20 cellular contexts compared by ENCODE assay signal in the genomic region with DNA sequence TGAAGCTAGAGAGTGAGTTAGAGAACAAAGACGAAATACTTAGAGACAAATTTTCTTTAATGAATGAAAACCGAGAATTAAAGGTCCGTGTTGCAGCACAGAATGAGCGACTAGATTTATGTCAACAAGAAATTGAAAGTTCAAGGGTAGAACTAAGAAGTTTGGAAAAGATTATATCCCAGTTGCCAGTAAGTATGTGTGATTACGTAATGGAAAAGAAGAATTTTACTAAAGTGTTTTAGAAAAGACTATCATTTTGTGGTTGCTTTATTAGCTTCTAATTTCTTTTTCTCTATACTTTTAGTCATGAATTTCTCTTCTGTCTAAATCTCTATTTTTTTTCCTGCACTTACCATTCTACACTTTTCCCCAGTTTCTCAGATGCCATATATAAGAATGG.
"Had no signal": no experiment of that assay in that cellular context is flagged by ENCODE, and none has a peak within 500 bp of the region (broad histone marks: within the 10 kb centered on the region; RNA-seq: fewer than 3 reads in every experiment).

No MANE protein-coding gene starts in this region.

- DNase-seq: effector memory CD8-positive, alpha-beta T cell; esophagus squamous epithelium; heart right ventricle; hypothalamus; islet precursor cell; lower lobe of right lung; natural killer cell; ovary; sigmoid colon; stimulated activated CD4-positive, alpha-beta T cell treated with anti-CD3 and anti-CD28 coated beads, Interleukin-12 subunit alpha, Interleukin-12 subunit beta, amount 100 ng/mL, for 4 hours; stimulated activated CD4-positive, alpha-beta T cell treated with anti-CD3 and anti-CD28 coated beads, Interleukin-2, amount 100 ng/mL, for 48 hours; stimulated activated naive CD4-positive, alpha-beta T cell treated with Interleukin-2 at 50 U/mL for 16 hours; trophoblast cell had no signal

- FAIRE-seq: frontal cortex had no signal

- H3K4me1 ChIP-seq: esophagus squamous epithelium, heart right ventricle, lower lobe of right lung, right atrium auricular region, sigmoid colon had no signal

- H3K4me3 ChIP-seq: esophagus squamous epithelium, heart right ventricle, lower lobe of right lung, ovary, right atrium auricular region, sigmoid colon, skin epidermis had no signal

- H3K27me3 Mint-ChIP-seq: dendritic cell treated with granulocyte-macrophage colony-stimulating factor and Interleukin-4, amounts not matched to agents 40 ng/mL and 50 ng/mL, for 4 days; effector memory CD8-positive, alpha-beta T cell; memory B cell had no signal

- H3K36me3 ChIP-seq: esophagus squamous epithelium, lower lobe of right lung, ovary, right atrium auricular region, sigmoid colon had no signal

- H3K27ac ChIP-seq: esophagus squamous epithelium, heart right ventricle, lower lobe of right lung, right atrium auricular region, sigmoid colon, skin epidermis had no signal

- ATAC-seq: effector memory CD8-positive, alpha-beta T cell; heart right ventricle; lower lobe of right lung; natural killer cell had no signal

- H3K4me1 Mint-ChIP-seq: memory B cell, mesothelial cell of epicardium, natural killer cell, neural crest cell had no signal

- H3K4me3 Mint-ChIP-seq: dendritic cell treated with granulocyte-macrophage colony-stimulating factor and Interleukin-4, amounts not matched to agents 40 ng/mL and 50 ng/mL, for 4 days; effector memory CD8-positive, alpha-beta T cell; memory B cell; mesothelial cell of epicardium; natural killer cell; neural crest cell had no signal

- H3K9me3 ChIP-seq: esophagus squamous epithelium, heart right ventricle, lower lobe of right lung, ovary, right atrium auricular region, sigmoid colon had no signal

- H3K36me3 Mint-ChIP-seq: natural killer cell had no signal

- H3K27ac Mint-ChIP-seq: dendritic cell treated with granulocyte-macrophage colony-stimulating factor and Interleukin-4, amounts not matched to agents 40 ng/mL and 50 ng/mL, for 4 days; memory B cell; mesothelial cell of epicardium; natural killer cell had no signal

- H3K9me3 Mint-ChIP-seq: dendritic cell treated with granulocyte-macrophage colony-stimulating factor and Interleukin-4, amounts not matched to agents 40 ng/mL and 50 ng/mL, for 4 days; effector memory CD8-positive, alpha-beta T cell; mesothelial cell of epicardium; natural killer cell; neural crest cell had no signal

- H3K27me3 ChIP-seq: esophagus squamous epithelium, heart right ventricle, ovary, right atrium auricular region, sigmoid colon had no signal
